In genomic region chr17:62085511-62086408, GRCh38 we compare ENCODE assay signal across 12 cellular contexts. TPM values are rescaled to one million over a fixed set of nuclear protein-coding genes. Genes with fewer than 3 reads are reported as not detected.
DNase-seq lines count a peak whose midpoint lies in the region; ATAC-seq and TF ChIP-seq lines count a peak whose summit lies in the region.
"Had no signal": no experiment of that assay in that cellular context is flagged by ENCODE, and none has a peak within 500 bp of the region (broad histone marks: within the 10 kb centered on the region; RNA-seq: fewer than 3 reads in every experiment).

No MANE protein-coding gene starts in this region.

- no peak overlapping the region for H3K27ac Mint-ChIP-seq in activated naive CD8-positive, alpha-beta T cell treated with anti-CD3 and anti-CD28 coated beads, Interleukin-2, amount 10 ng/mL, durations not matched to agents 7 days and 5 days
- H3K27ac Mint-ChIP-seq in activated naive CD8-positive, alpha-beta T cell treated with anti-CD3 and anti-CD28 coated beads for 36 hours: no peak overlapping the region
- H3K27ac Mint-ChIP-seq: CD8-positive, alpha-beta T cell had no signal

- ATAC-seq in activated naive CD8-positive, alpha-beta T cell treated with anti-CD3 and anti-CD28 coated beads, Interleukin-2, amount 10 ng/mL, durations not matched to agents 7 days and 5 days (ENCODE audit: low read depth): peak; percentile 82
- ATAC-seq in upper lobe of right lung (peak; percentile 66), HG03097 (IDR thresholded peaks at IDR 0.05; ENCODE audit: low FRiP score, unreplicated experiment) (no peak)
- ATAC-seq: CD8-positive, alpha-beta T cell; Panc1 had no signal

- intact Hi-C loops in upper lobe of right lung (cut with DNase I): no loop called here

- no peak overlapping the region for H3K27ac ChIP-seq in upper lobe of right lung

- DNase-seq in activated naive CD8-positive, alpha-beta T cell treated with anti-CD3 and anti-CD28 coated beads, Interleukin-2, amount 10 ng/mL, durations not matched to agents 7 days and 5 days: no peak
- DNase-seq in activated naive CD8-positive, alpha-beta T cell treated with anti-CD3 and anti-CD28 coated beads for 36 hours: no peak
- peak; percentile 72 for DNase-seq in NCI-H510A (lab: John Stamatoyannopoulos, UW)
- DNase-seq in fibroblast of the aortic adventitia (ENCODE audit: low read depth): peak; percentile 72
- DNase-seq in upper lobe of right lung: no peak
- no peak for DNase-seq in stimulated activated naive CD4-positive, alpha-beta T cell (lab: John Stamatoyannopoulos, UW)
- no peak for DNase-seq in NCI-H226
- DNase-seq: activated gamma-delta T cell treated with Interleukin-2 at 50 U/mL for 16 hours; CD8-positive, alpha-beta T cell; NCI-H1105 had no signal

- H3K4me3 ChIP-seq in fibroblast of the aortic adventitia (ENCODE audit: low read depth, low read length) (no peak overlapping the region), upper lobe of right lung (no peak overlapping the region)

- H3K27me3 ChIP-seq in upper lobe of right lung: no peaks in the 10 kb centered on the region

- no peaks in the 10 kb centered on the region for H3K27me3 Mint-ChIP-seq in activated naive CD8-positive, alpha-beta T cell treated with anti-CD3 and anti-CD28 coated beads, Interleukin-2, amount 10 ng/mL, durations not matched to agents 7 days and 5 days
- no peaks in the 10 kb centered on the region for H3K27me3 Mint-ChIP-seq in activated naive CD8-positive, alpha-beta T cell treated with anti-CD3 and anti-CD28 coated beads for 36 hours

- peaks cover 8% of the 10 kb centered on the region for H3K4me1 Mint-ChIP-seq in activated naive CD8-positive, alpha-beta T cell treated with anti-CD3 and anti-CD28 coated beads, Interleukin-2, amount 10 ng/mL, durations not matched to agents 7 days and 5 days
- peaks cover 9% of the 10 kb centered on the region for H3K4me1 Mint-ChIP-seq in activated naive CD8-positive, alpha-beta T cell treated with anti-CD3 and anti-CD28 coated beads for 36 hours

- H3K9me3 ChIP-seq in upper lobe of right lung: no peaks in the 10 kb centered on the region

- no peaks in the 10 kb centered on the region for H3K36me3 Mint-ChIP-seq in activated naive CD8-positive, alpha-beta T cell treated with anti-CD3 and anti-CD28 coated beads, Interleukin-2, amount 10 ng/mL, durations not matched to agents 7 days and 5 days
- no peaks in the 10 kb centered on the region for H3K36me3 Mint-ChIP-seq in activated naive CD8-positive, alpha-beta T cell treated with anti-CD3 and anti-CD28 coated beads for 36 hours
- H3K36me3 Mint-ChIP-seq: CD8-positive, alpha-beta T cell had no signal

- no peaks in the 10 kb centered on the region for H3K36me3 ChIP-seq in upper lobe of right lung

- POLR2A ChIA-PET in activated naive CD8-positive, alpha-beta T cell treated with anti-CD3 and anti-CD28 coated beads, Interleukin-2, amount 10 ng/mL, durations not matched to agents 7 days and 5 days (lab: Charles Lee): interaction anchor here (0.7 to 1.2 kb wide), 2 partner anchors 15 to 156 kb away, joined by 3 to 4 read pairs; no protein-coding TSS in a partner anchor

- H3K9me3 Mint-ChIP-seq in activated naive CD8-positive, alpha-beta T cell treated with anti-CD3 and anti-CD28 coated beads, Interleukin-2, amount 10 ng/mL, durations not matched to agents 7 days and 5 days: no peaks in the 10 kb centered on the region
- H3K9me3 Mint-ChIP-seq in activated naive CD8-positive, alpha-beta T cell treated with anti-CD3 and anti-CD28 coated beads for 36 hours: no peaks in the 10 kb centered on the region
- H3K9me3 Mint-ChIP-seq: CD8-positive, alpha-beta T cell had no signal

- H3K4me3 Mint-ChIP-seq in activated naive CD8-positive, alpha-beta T cell treated with anti-CD3 and anti-CD28 coated beads, Interleukin-2, amount 10 ng/mL, durations not matched to agents 7 days and 5 days: no peak overlapping the region
- no peak overlapping the region for H3K4me3 Mint-ChIP-seq in activated naive CD8-positive, alpha-beta T cell treated with anti-CD3 and anti-CD28 coated beads for 36 hours
- H3K4me3 Mint-ChIP-seq: CD8-positive, alpha-beta T cell had no signal

- no peaks in the 10 kb centered on the region for H3K4me1 ChIP-seq in upper lobe of right lung

- TF ChIP-seq CTCF in fibroblast of the aortic adventitia (IDR thresholded peaks at IDR 0.05; ENCODE audit: insufficient read depth, low read length) (no peak), upper lobe of right lung (IDR thresholded peaks at IDR 0.05) (no peak)

RNA-seq across cellular contexts. Expression of gene MED13, which starts 20.7 kb away (rescaled TPM):
- total RNA-seq in activated naive CD8-positive, alpha-beta T cell treated with anti-CD3 and anti-CD28 coated beads, Interleukin-2, amount 10 ng/mL, durations not matched to agents 7 days and 5 days: 10 to 100 TPM; 54.6 to 58.5 TPM
- 10 to 100 TPM; 37.8 to 39.1 TPM for total RNA-seq in activated naive CD8-positive, alpha-beta T cell treated with anti-CD3 and anti-CD28 coated beads for 36 hours
- total RNA-seq in fibroblast of the aortic adventitia (ENCODE audit: low replicate concordance): 31.0 and 68.1 TPM in 2 replicates
- 65.7 TPM for total RNA-seq in upper lobe of right lung

Comparison
In these comparisons a context has a peak if more than half of its experiments do, and no peak if none do; other contexts are left out.
1. DNase-seq: peak in NCI-H510A (single experiment) and fibroblast of the aortic adventitia (single experiment); none in activated naive CD8-positive, alpha-beta T cell treated with anti-CD3 and anti-CD28 coated beads, Interleukin-2, amount 10 ng/mL, durations not matched to agents 7 days and 5 days (single experiment), activated naive CD8-positive, alpha-beta T cell treated with anti-CD3 and anti-CD28 coated beads for 36 hours (single experiment), upper lobe of right lung (single experiment), stimulated activated naive CD4-positive, alpha-beta T cell (0 of 6) and NCI-H226 (single experiment).